ENCODE assay signal across 27 cellular contexts in genomic region chr3:179082416-179082815, GRCh38. TPM values are rescaled to one million over a fixed set of nuclear protein-coding genes. Genes with fewer than 3 reads are reported as not detected.
DNase-seq lines count a peak whose midpoint lies in the region; ATAC-seq and FAIRE-seq lines count a peak whose summit lies in the region.
"Had no signal": no experiment of that assay in that cellular context is flagged by ENCODE, and none has a peak within 500 bp of the region (broad histone marks: within the 10 kb centered on the region; RNA-seq: fewer than 3 reads in every experiment).

No MANE protein-coding gene starts in this region.

- no peaks in the 10 kb centered on the region for H3K9me3 Mint-ChIP-seq in activated CD4-positive, alpha-beta T cell treated with anti-CD3 and anti-CD28 coated beads for 36 hours (ENCODE audit: low read depth)
- H3K9me3 Mint-ChIP-seq in activated CD4-positive, alpha-beta T cell treated with anti-CD3 and anti-CD28 coated beads, Interleukin-2, amount 10 ng/mL, durations not matched to agents 24 days and 14 days, result no peaks in the 10 kb centered on the region
- H3K9me3 Mint-ChIP-seq: activated CD4-positive, alpha-beta T cell treated with anti-CD3 and anti-CD28 coated beads, Interleukin-2, amount 10 ng/mL, durations not matched to agents 7 days and 5 days; activated T-cell treated with anti-CD3 and anti-CD28 coated beads, Interleukin-2, amount 50 U/mL, for 72 hours had no signal

- H3K4me1 Mint-ChIP-seq in activated CD4-positive, alpha-beta T cell treated with anti-CD3 and anti-CD28 coated beads for 36 hours, result peaks cover 12% of the 10 kb centered on the region
- peaks cover 17% of the 10 kb centered on the region for H3K4me1 Mint-ChIP-seq in activated CD4-positive, alpha-beta T cell treated with anti-CD3 and anti-CD28 coated beads, Interleukin-2, amount 10 ng/mL, durations not matched to agents 24 days and 14 days

- CTCF ChIA-PET in activated CD4-positive, alpha-beta T cell treated with anti-CD3 and anti-CD28 coated beads for 36 hours (lab: Charles Lee), result interaction anchor here (0.6 to 2.2 kb wide), 8 partner anchors 8 to 234 kb away, joined by 3 to 10 read pairs (median 4); no protein-coding TSS in a partner anchor

- no peak for ATAC-seq in activated CD4-positive, alpha-beta T cell treated with anti-CD3 and anti-CD28 coated beads for 36 hours
- no peak for ATAC-seq in GM18511 (IDR thresholded peaks at IDR 0.05; ENCODE audit: unreplicated experiment)
- ATAC-seq: activated T-cell treated with anti-CD3 and anti-CD28 coated beads, Interleukin-2, amount 50 U/mL, for 72 hours; left lung had no signal

- POLR2A ChIA-PET in activated CD4-positive, alpha-beta T cell treated with anti-CD3 and anti-CD28 coated beads for 36 hours (lab: Charles Lee), result no interaction called here

- FAIRE-seq in GM19239 (lab: Jason Lieb, UNC), result peak; percentile 14

- intact Hi-C loops in activated CD4-positive, alpha-beta T cell treated with anti-CD3 and anti-CD28 coated beads for 36 hours (cut with DNase I, micrococcal nuclease), result no loop called here
- intact Hi-C loops in activated CD4-positive, alpha-beta T cell treated with anti-CD3 and anti-CD28 coated beads, Interleukin-2, amount 10 ng/mL, durations not matched to agents 24 days and 14 days (cut with micrococcal nuclease), result no loop called here

- DNase-seq in GM19239 (ENCODE audit: insufficient read length, low spot score) (no peak), HT1080 (ENCODE audit: low read depth) (peak; percentile 52), amniotic epithelial cell (ENCODE audit: low read depth) (peak; percentile 30), kidney tubule cell (ENCODE audit: low spot score) (peak; percentile 77), SHP77 (lab: John Stamatoyannopoulos, UW) (no peak)
- no peak for DNase-seq in activated CD4-positive, alpha-beta T cell treated with anti-CD3 and anti-CD28 coated beads for 36 hours
- DNase-seq in activated CD4-positive, alpha-beta T cell treated with anti-CD3 and anti-CD28 coated beads, Interleukin-2, amount 10 ng/mL, durations not matched to agents 24 days and 14 days, result no peak
- DNase-seq: activated CD4-positive, alpha-beta T cell treated with anti-CD3 and anti-CD28 coated beads, Interleukin-2, amount 10 ng/mL, durations not matched to agents 7 days and 5 days; activated naive CD4-positive, alpha-beta T cell treated with Interleukin-2 at 50 U/mL for 16 hours; activated T-cell treated with anti-CD3 and anti-CD28 coated beads, Interleukin-2, amount 50 U/mL, for 72 hours; C1 segment of cervical spinal cord; COR-L47; cortex of kidney; DMS79; esophagus squamous epithelium; hippocampal formation; KBM-7; left lung; MM.1S; NCI-H2107; NCI-H446 treated with DMSO at 0.1 percent for 48 hours; OCI-M1; Right ventricle myocardium superior; sigmoid colon; stimulated activated CD4-positive, alpha-beta T cell treated with anti-CD3 and anti-CD28 coated beads, Interleukin-15, amount 100 ng/mL, for 24 hours; stimulated activated naive CD4-positive, alpha-beta T cell had no signal

- H3K27me3 Mint-ChIP-seq in activated CD4-positive, alpha-beta T cell treated with anti-CD3 and anti-CD28 coated beads for 36 hours, result no peaks in the 10 kb centered on the region
- H3K27me3 Mint-ChIP-seq in activated CD4-positive, alpha-beta T cell treated with anti-CD3 and anti-CD28 coated beads, Interleukin-2, amount 10 ng/mL, durations not matched to agents 24 days and 14 days, result peaks cover 5% of the 10 kb centered on the region

- H3K36me3 Mint-ChIP-seq in activated CD4-positive, alpha-beta T cell treated with anti-CD3 and anti-CD28 coated beads for 36 hours (ENCODE audit: low read depth), result no peaks in the 10 kb centered on the region
- H3K36me3 Mint-ChIP-seq in activated CD4-positive, alpha-beta T cell treated with anti-CD3 and anti-CD28 coated beads, Interleukin-2, amount 10 ng/mL, durations not matched to agents 24 days and 14 days (ENCODE audit: low read depth), result no peaks in the 10 kb centered on the region

- H3K27ac Mint-ChIP-seq in activated CD4-positive, alpha-beta T cell treated with anti-CD3 and anti-CD28 coated beads for 36 hours, result no peak overlapping the region
- no peak overlapping the region for H3K27ac Mint-ChIP-seq in activated CD4-positive, alpha-beta T cell treated with anti-CD3 and anti-CD28 coated beads, Interleukin-2, amount 10 ng/mL, durations not matched to agents 24 days and 14 days
- H3K27ac Mint-ChIP-seq: activated CD4-positive, alpha-beta T cell treated with anti-CD3 and anti-CD28 coated beads, Interleukin-2, amount 10 ng/mL, durations not matched to agents 7 days and 5 days; activated T-cell treated with anti-CD3 and anti-CD28 coated beads, Interleukin-2, amount 50 U/mL, for 72 hours had no signal

- no peak overlapping the region for H3K4me3 Mint-ChIP-seq in activated CD4-positive, alpha-beta T cell treated with anti-CD3 and anti-CD28 coated beads for 36 hours
- no peak overlapping the region for H3K4me3 Mint-ChIP-seq in activated CD4-positive, alpha-beta T cell treated with anti-CD3 and anti-CD28 coated beads, Interleukin-2, amount 10 ng/mL, durations not matched to agents 24 days and 14 days
- H3K4me3 Mint-ChIP-seq: activated CD4-positive, alpha-beta T cell treated with anti-CD3 and anti-CD28 coated beads, Interleukin-2, amount 10 ng/mL, durations not matched to agents 7 days and 5 days; activated T-cell treated with anti-CD3 and anti-CD28 coated beads, Interleukin-2, amount 50 U/mL, for 72 hours had no signal

RNA-seq across cellular contexts. Expression of gene ZMAT3, which starts 10.8 kb away (rescaled TPM):
- 16.6 and 17.0 TPM in 2 replicates for total RNA-seq in HT1080 (2014; rRNA removed; shearing (Covaris generic))
- polyA plus RNA-seq in HT1080 (2015; cell fraction: cytosol; rRNA removed), result 43.8 and 59.4 TPM in 2 replicates
- polyA plus RNA-seq in HT1080 (2015; cell fraction: nucleus; rRNA removed), result 33.2 and 37.0 TPM in 2 replicates
- total RNA-seq in activated CD4-positive, alpha-beta T cell treated with anti-CD3 and anti-CD28 coated beads for 36 hours, result 1 to 10 TPM; 9.5 to 9.9 TPM
- 11.8 and 13.1 TPM in 2 replicates for total RNA-seq in activated CD4-positive, alpha-beta T cell treated with anti-CD3 and anti-CD28 coated beads, Interleukin-2, amount 10 ng/mL, durations not matched to agents 24 days and 14 days

Comparison
In these comparisons a context has a peak if more than half of its experiments do, and no peak if none do; other contexts are left out.
1. DNase-seq: peak in HT1080 (single experiment), amniotic epithelial cell (single experiment) and kidney tubule cell (single experiment); none in GM19239 (single experiment), SHP77 (0 of 2), activated CD4-positive, alpha-beta T cell treated with anti-CD3 and anti-CD28 coated beads for 36 hours (single experiment) and activated CD4-positive, alpha-beta T cell treated with anti-CD3 and anti-CD28 coated beads, Interleukin-2, amount 10 ng/mL, durations not matched to agents 24 days and 14 days (single experiment).